In the genomic region with DNA sequence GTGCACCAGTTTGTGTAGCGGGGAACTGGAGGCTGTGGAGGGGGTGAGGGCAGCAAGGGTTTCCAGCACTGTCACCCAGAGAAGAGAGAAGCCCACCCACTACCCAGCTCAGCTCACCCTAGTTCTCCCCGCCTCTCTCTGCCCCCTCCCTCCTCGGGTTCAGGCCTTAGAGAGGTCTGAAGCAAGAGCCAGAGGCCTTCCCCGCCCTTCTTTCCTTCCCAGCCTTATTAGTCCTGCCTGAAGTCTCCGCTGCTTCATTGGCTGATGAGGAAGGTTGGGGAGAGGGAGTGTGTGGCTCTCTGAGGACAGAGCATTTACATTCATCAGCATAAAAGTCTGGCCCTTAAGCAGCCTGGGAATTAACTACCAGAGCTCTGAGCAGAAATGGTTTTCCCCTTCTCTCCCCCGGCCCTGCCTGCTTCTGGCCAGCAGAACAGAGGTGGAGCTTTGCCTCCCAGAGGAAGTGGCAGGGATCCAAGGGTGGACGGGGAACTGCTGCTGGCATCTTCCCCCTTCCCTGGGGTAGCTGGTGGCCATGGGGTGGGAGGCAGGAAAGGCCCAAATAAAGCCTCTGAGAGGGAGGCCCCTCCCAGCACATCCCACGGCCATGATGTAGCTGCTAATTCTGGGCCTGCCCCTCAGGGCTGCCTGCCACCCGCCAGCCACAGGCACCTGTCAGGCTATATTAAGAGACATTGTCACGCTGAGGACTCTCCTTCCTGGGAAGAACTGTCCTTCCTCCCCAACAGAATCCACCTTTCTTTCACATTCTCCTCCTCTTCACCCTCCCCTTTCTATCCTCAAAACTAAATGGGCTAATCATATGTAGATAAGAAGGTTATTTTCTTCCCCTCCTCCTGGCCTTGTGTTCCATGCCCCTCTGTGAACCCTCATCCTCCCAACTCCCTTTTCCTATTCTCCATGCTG, we compare ENCODE assay signal across 8 cellular contexts. TPM values are rescaled to one million over a fixed set of nuclear protein-coding genes. Genes with fewer than 3 reads are reported as not detected.
DNase-seq lines count a peak whose midpoint lies in the region; ATAC-seq lines count a peak whose summit lies in the region.

No MANE protein-coding gene starts in this region.

- peak; percentile 18 to 36 for DNase-seq in activated CD4-positive, alpha-beta T cell treated with anti-CD3 and anti-CD28 coated beads, Interleukin-2, amount 50 U/mL, for 48 hours
- DNase-seq in activated CD4-positive, alpha-beta T cell treated with anti-CD3 and anti-CD28 coated beads, Interleukin-2, amount 10 ng/mL, durations not matched to agents 7 days and 5 days = no peak
- peak; percentile 41 for DNase-seq in activated naive CD8-positive, alpha-beta T cell treated with anti-CD3 and anti-CD28 coated beads, Interleukin-2, amount 50 U/mL, for 24 hours
- peak; percentile 88 for DNase-seq in left ventricle myocardium superior
- no peak for DNase-seq in iPS-NIHi11 (ENCODE audit: low spot score)

- H3K27ac Mint-ChIP-seq in activated CD4-positive, alpha-beta T cell treated with anti-CD3 and anti-CD28 coated beads, Interleukin-2, amount 10 ng/mL, durations not matched to agents 7 days and 5 days = no peak overlapping the region
- peak overlapping the region; percentile 90 for H3K27ac Mint-ChIP-seq in activated naive CD8-positive, alpha-beta T cell treated with anti-CD3 and anti-CD28 coated beads, Interleukin-2, amount 50 U/mL, for 24 hours

- no peak overlapping the region for H3K4me3 Mint-ChIP-seq in activated CD4-positive, alpha-beta T cell treated with anti-CD3 and anti-CD28 coated beads, Interleukin-2, amount 10 ng/mL, durations not matched to agents 7 days and 5 days
- H3K4me3 Mint-ChIP-seq in activated naive CD8-positive, alpha-beta T cell treated with anti-CD3 and anti-CD28 coated beads, Interleukin-2, amount 50 U/mL, for 24 hours = peak overlapping the region; percentile 6

- H3K9me3 ChIP-seq in skeletal muscle satellite cell (replicated peaks; ENCODE audit: low read length) = no peaks in the 10 kb centered on the region

- H3K27me3 Mint-ChIP-seq in activated CD4-positive, alpha-beta T cell treated with anti-CD3 and anti-CD28 coated beads, Interleukin-2, amount 10 ng/mL, durations not matched to agents 7 days and 5 days = no peaks in the 10 kb centered on the region
- peaks cover 1% of the 10 kb centered on the region for H3K27me3 Mint-ChIP-seq in activated naive CD8-positive, alpha-beta T cell treated with anti-CD3 and anti-CD28 coated beads, Interleukin-2, amount 50 U/mL, for 24 hours

- H3K9ac ChIP-seq in skeletal muscle satellite cell (ENCODE audit: low read depth, low read length) = peak overlapping the region; percentile 75

- H3K27me3 ChIP-seq in skeletal muscle satellite cell (ENCODE audit: control insufficient read depth, insufficient read depth, low read length) = no peaks in the 10 kb centered on the region

- peak overlapping the region; percentile 53 for H3K4me2 ChIP-seq in skeletal muscle satellite cell (ENCODE audit: low read length)

- peaks cover 64% of the 10 kb centered on the region for H3K4me1 ChIP-seq in skeletal muscle satellite cell (ENCODE audit: control insufficient read depth, insufficient read depth, low read length)

- no peaks in the 10 kb centered on the region for H3K9me3 Mint-ChIP-seq in activated CD4-positive, alpha-beta T cell treated with anti-CD3 and anti-CD28 coated beads, Interleukin-2, amount 10 ng/mL, durations not matched to agents 7 days and 5 days
- no peaks in the 10 kb centered on the region for H3K9me3 Mint-ChIP-seq in activated naive CD8-positive, alpha-beta T cell treated with anti-CD3 and anti-CD28 coated beads, Interleukin-2, amount 50 U/mL, for 24 hours

- POLR2A ChIA-PET in activated CD4-positive, alpha-beta T cell treated with anti-CD3 and anti-CD28 coated beads, Interleukin-2, amount 10 ng/mL, durations not matched to agents 7 days and 5 days (lab: Charles Lee) = interaction anchor here (0.6 kb wide), 1 partner anchor 78 kb away, joined by 3 read pairs; no protein-coding TSS in a partner anchor

- intact Hi-C loops in left ventricle myocardium superior (cut with micrococcal nuclease) = no loop called here

- H3K4me1 Mint-ChIP-seq in activated CD4-positive, alpha-beta T cell treated with anti-CD3 and anti-CD28 coated beads, Interleukin-2, amount 10 ng/mL, durations not matched to agents 7 days and 5 days = peaks cover 22% of the 10 kb centered on the region
- peaks cover 71% of the 10 kb centered on the region for H3K4me1 Mint-ChIP-seq in activated naive CD8-positive, alpha-beta T cell treated with anti-CD3 and anti-CD28 coated beads, Interleukin-2, amount 50 U/mL, for 24 hours

- peak overlapping the region; percentile 21 for H3K4me3 ChIP-seq in skeletal muscle satellite cell (ENCODE audit: low read length)

- ATAC-seq in activated naive CD8-positive, alpha-beta T cell treated with anti-CD3 and anti-CD28 coated beads, Interleukin-2, amount 50 U/mL, for 24 hours = no peak
- peak; percentile 63 for ATAC-seq in left ventricle myocardium superior
- ATAC-seq in HG03571 (IDR thresholded peaks at IDR 0.05; ENCODE audit: unreplicated experiment) = no peak
- ATAC-seq in HG02973 (IDR thresholded peaks at IDR 0.05; ENCODE audit: unreplicated experiment) = no peak

- CTCF ChIA-PET in activated CD4-positive, alpha-beta T cell treated with anti-CD3 and anti-CD28 coated beads, Interleukin-2, amount 10 ng/mL, durations not matched to agents 7 days and 5 days (lab: Charles Lee) = interaction anchor here (0.8 to 2.0 kb wide), 5 partner anchors 9 to 103 kb away, joined by 3 to 7 read pairs (median 4); partner anchors contain the start of gene PIGO

- peaks cover 22% of the 10 kb centered on the region for H3K36me3 ChIP-seq in skeletal muscle satellite cell (ENCODE audit: insufficient read depth, low read length)

- H3K36me3 Mint-ChIP-seq in activated CD4-positive, alpha-beta T cell treated with anti-CD3 and anti-CD28 coated beads, Interleukin-2, amount 10 ng/mL, durations not matched to agents 7 days and 5 days (ENCODE audit: low read depth) = no peaks in the 10 kb centered on the region
- H3K36me3 Mint-ChIP-seq in activated naive CD8-positive, alpha-beta T cell treated with anti-CD3 and anti-CD28 coated beads, Interleukin-2, amount 50 U/mL, for 24 hours (ENCODE audit: low read depth) = peaks cover 22% of the 10 kb centered on the region

RNA-seq across cellular contexts. Expression of gene DNAJB5, which starts 4.2 kb away (rescaled TPM):
- 1 to 10 TPM; 3.5 to 4.6 TPM for total RNA-seq in activated CD4-positive, alpha-beta T cell treated with anti-CD3 and anti-CD28 coated beads, Interleukin-2, amount 10 ng/mL, durations not matched to agents 7 days and 5 days
- total RNA-seq in left ventricle myocardium superior = 36.2 TPM
- total RNA-seq in skeletal muscle satellite cell (2012; rRNA removed) = 8.3 and 10.6 TPM in 2 replicates

RNA-seq across cellular contexts. Expression of gene PHF24, which starts 35.7 kb away (rescaled TPM):
- total RNA-seq in activated CD4-positive, alpha-beta T cell treated with anti-CD3 and anti-CD28 coated beads, Interleukin-2, amount 10 ng/mL, durations not matched to agents 7 days and 5 days = not detected
- total RNA-seq in left ventricle myocardium superior = 0.10 TPM
- not detected in 2 replicates for total RNA-seq in skeletal muscle satellite cell (2012; rRNA removed)

Comparison
In these comparisons a context has a peak if more than half of its experiments do, and no peak if none do; other contexts are left out.
1. DNase-seq: peak in activated CD4-positive, alpha-beta T cell treated with anti-CD3 and anti-CD28 coated beads, Interleukin-2, amount 50 U/mL, for 48 hours (2 of 2), activated naive CD8-positive, alpha-beta T cell treated with anti-CD3 and anti-CD28 coated beads, Interleukin-2, amount 50 U/mL, for 24 hours (single experiment) and left ventricle myocardium superior (single experiment); none in activated CD4-positive, alpha-beta T cell treated with anti-CD3 and anti-CD28 coated beads, Interleukin-2, amount 10 ng/mL, durations not matched to agents 7 days and 5 days (single experiment) and iPS-NIHi11 (single experiment).